ENCODE assay signal across 2 cellular contexts in the genomic region with DNA sequence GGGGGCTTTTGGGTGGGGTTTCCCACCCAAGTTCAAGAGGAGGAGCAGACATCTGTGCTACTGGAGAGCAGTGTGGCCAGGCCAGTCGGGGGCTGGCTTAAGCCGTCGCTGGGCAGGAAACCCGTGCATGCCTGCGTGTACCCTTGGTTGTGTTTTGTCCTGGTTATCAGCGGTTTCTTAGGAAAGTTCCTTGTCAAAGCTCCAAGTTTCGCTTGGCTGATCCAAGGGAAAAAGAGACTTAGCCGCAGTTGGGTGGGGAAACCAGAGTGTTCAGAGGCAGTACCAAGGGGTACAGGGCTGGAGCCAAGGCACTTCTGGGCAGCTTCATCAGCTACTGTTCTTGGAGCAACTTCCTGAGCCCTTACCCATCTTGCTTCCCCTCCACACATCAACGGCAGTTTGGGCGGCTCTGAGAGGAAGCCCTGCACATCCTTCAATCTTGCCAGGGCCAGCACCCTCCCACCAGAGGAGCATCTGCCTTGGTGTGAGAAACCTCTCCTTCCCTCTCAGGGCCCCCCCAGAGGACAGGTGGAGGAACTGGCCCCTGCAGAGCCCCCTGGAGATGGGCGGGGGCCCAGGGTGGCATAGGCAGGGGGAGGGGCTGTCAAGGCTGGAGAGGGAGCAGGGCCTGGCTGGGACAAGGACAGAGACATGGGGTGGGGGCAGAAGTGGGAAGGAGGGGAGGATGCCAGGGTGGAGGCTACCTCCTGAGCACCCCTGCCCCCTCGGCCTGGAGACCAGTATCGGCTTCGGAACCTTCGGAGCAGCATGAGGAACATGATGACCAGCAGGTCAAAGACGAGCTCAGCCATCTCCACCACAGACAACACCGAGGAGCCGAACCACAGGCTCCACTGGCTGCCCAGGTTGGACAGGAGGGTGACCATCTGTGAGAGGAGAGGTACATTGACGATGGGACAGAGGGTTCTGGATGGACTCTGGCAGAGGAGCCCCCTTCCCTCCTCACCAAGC.
TF ChIP-seq lines count a peak whose summit lies in the region.

No MANE protein-coding gene starts in this region.

TF ChIP-seq in liver, 16 proteins besides CTCF, POLR2A, EP300 and RAD21:
- TF ChIP-seq NR2F2 (IDR thresholded peaks at IDR 0.05) = peak; percentile 69
- TF ChIP-seq SP1 (IDR thresholded peaks at IDR 0.05) = peak; percentile 58
- no peak for TF ChIP-seq EGR1 (IDR thresholded peaks at IDR 0.05; ENCODE audit: low read depth in 2 of 2)
- TF ChIP-seq TAF1 (conservative IDR thresholded peaks at IDR 0.05) = no peak
- TF ChIP-seq GABPA (IDR thresholded peaks at IDR 0.05 in 1 of 2, conservative IDR thresholded peaks at IDR 0.05 in 1 of 2) = no peak

TF ChIP-seq in HepG2, 621 proteins besides CTCF, POLR2A, EP300 and RAD21:
- TF ChIP-seq ZNF484 (CRISPR knock-in tag; IDR thresholded peaks at IDR 0.05; ENCODE audit: borderline replicate concordance, low read depth) (no peak), ZNF24 (IDR thresholded peaks at IDR 0.05) (no peak), ZNF577 (CRISPR knock-in tag; IDR thresholded peaks at IDR 0.05; ENCODE audit: borderline replicate concordance, low read depth) (no peak), NBN (conservative IDR thresholded peaks at IDR 0.05) (no peak), CCAR2 (optimal IDR thresholded peaks at IDR 0.05; ENCODE audit: low read depth, low read length) (no peak)
- TF ChIP-seq, protein P1, sequence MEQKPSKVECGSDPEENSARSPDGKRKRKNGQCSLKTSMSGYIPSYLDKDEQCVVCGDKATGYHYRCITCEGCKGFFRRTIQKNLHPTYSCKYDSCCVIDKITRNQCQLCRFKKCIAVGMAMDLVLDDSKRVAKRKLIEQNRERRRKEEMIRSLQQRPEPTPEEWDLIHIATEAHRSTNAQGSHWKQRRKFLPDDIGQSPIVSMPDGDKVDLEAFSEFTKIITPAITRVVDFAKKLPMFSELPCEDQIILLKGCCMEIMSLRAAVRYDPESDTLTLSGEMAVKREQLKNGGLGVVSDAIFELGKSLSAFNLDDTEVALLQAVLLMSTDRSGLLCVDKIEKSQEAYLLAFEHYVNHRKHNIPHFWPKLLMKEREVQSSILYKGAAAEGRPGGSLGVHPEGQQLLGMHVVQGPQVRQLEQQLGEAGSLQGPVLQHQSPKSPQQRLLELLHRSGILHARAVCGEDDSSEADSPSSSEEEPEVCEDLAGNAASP (CRISPR knock-in tag; IDR thresholded peaks at IDR 0.05; ENCODE audit: borderline replicate concordance) = no peak
